16 cellular contexts compared by ENCODE assay signal in the genomic region with DNA sequence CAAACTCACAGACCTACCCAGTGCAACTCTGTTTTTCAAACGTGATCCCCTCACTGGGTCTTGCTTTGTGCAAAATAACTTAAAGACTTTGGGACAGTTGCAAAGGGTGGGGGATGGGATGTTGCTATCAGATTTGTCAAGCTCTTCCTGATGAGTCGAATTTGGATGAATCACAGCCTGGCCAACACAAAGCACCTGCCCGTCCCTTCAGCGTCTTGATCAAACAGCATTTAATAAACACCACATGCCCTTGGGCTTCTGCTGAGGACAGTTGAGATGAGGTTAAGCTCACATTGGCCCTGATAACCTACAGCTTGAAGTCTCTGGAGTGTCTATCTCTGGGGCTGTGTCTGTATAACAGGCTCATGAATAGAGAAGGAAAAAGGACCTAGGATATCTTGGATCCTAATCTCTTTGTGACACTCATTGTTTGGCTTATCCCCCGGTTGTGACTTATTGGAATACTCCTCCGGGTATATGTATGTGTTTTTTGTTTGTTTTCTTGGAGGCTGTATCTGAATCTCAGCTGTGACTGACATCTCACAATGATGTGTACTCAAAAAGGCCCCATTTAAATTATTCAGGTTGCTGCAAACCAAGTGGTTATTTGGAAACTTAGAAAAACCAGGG.
A peak's percentile ranks its signal among the peaks of the same experiment; 100 is the strongest.
DNase-seq lines count a peak whose midpoint lies in the region; ATAC-seq, FAIRE-seq and TF ChIP-seq lines count a peak whose summit lies in the region.
"Had no signal": no experiment of that assay in that cellular context is flagged by ENCODE, and none has a peak within 500 bp of the region (broad histone marks: within the 10 kb centered on the region; RNA-seq: fewer than 3 reads in every experiment).

No MANE protein-coding gene starts in this region.

- H3K4me3 ChIP-seq in skin epidermis: no peak overlapping the region
- H3K4me3 ChIP-seq: left lung had no signal

- FAIRE-seq in GM12892 (lab: Jason Lieb, UNC): no peak

- H3K27me3 Mint-ChIP-seq in activated T-helper 1 cell treated with anti-CD3 and anti-CD28 coated beads, Interleukin-12 subunit alpha, Interleukin-12 subunit beta, Interleukin-2, Interleukin-4 antibody, amounts not matched to agents 30 ng/mL and 10 ng/mL and 1 ng/mL, durations not matched to agents 14 hours and 24 hours and 36 hours (ENCODE audit: insufficient read depth): peaks cover 3% of the 10 kb centered on the region
- peaks cover 10% of the 10 kb centered on the region for H3K27me3 Mint-ChIP-seq in activated CD4-positive, alpha-beta T cell treated with anti-CD3 and anti-CD28 coated beads, Interleukin-2, amount 10 ng/mL, durations not matched to agents 7 days and 5 days

- H3K27ac Mint-ChIP-seq in activated T-helper 1 cell treated with anti-CD3 and anti-CD28 coated beads, Interleukin-12 subunit alpha, Interleukin-12 subunit beta, Interleukin-2, Interleukin-4 antibody, amounts not matched to agents 30 ng/mL and 10 ng/mL and 1 ng/mL, durations not matched to agents 14 hours and 24 hours and 36 hours: peak overlapping the region; percentile 29
- H3K27ac Mint-ChIP-seq in activated CD4-positive, alpha-beta T cell treated with anti-CD3 and anti-CD28 coated beads, Interleukin-2, amount 10 ng/mL, durations not matched to agents 7 days and 5 days: no peak overlapping the region
- H3K27ac Mint-ChIP-seq: HFFc6 had no signal

- POLR2A ChIA-PET in activated CD4-positive, alpha-beta T cell treated with anti-CD3 and anti-CD28 coated beads, Interleukin-2, amount 10 ng/mL, durations not matched to agents 7 days and 5 days (lab: Charles Lee): no interaction called here

- intact Hi-C loops in activated T-helper 1 cell treated with anti-CD3 and anti-CD28 coated beads, Interleukin-12 subunit alpha, Interleukin-12 subunit beta, Interleukin-2, Interleukin-4 antibody, amounts not matched to agents 30 ng/mL and 10 ng/mL and 1 ng/mL, durations not matched to agents 14 hours and 24 hours and 36 hours (cut with micrococcal nuclease): loop anchor here (1.0 kb wide), 1 partner anchor 8 kb away; no protein-coding TSS in a partner anchor

- no peaks in the 10 kb centered on the region for H3K27me3 ChIP-seq in foreskin keratinocyte
- H3K27me3 ChIP-seq: left lung had no signal

- peak; percentile 49 for DNase-seq in HPDE6-E6E7 (ENCODE audit: extremely low spot score)
- DNase-seq in activated T-helper 1 cell treated with anti-CD3 and anti-CD28 coated beads, Interleukin-12 subunit alpha, Interleukin-12 subunit beta, Interleukin-2, Interleukin-4 antibody, amounts not matched to agents 30 ng/mL and 10 ng/mL and 1 ng/mL, durations not matched to agents 14 hours and 24 hours and 36 hours (ENCODE audit: low spot score): no peak
- peak in 1 of 2 donors; percentile 50 for DNase-seq in foreskin keratinocyte
- DNase-seq in glomerular visceral epithelial cell (ENCODE audit: extremely low spot score): no peak
- DNase-seq in activated CD4-positive, alpha-beta T cell treated with anti-CD3 and anti-CD28 coated beads, Interleukin-2, amount 10 ng/mL, durations not matched to agents 7 days and 5 days: no peak
- no peak for DNase-seq in GM12892 (ENCODE audit: insufficient read length)
- DNase-seq: activated CD4-positive, alpha-beta T cell treated with anti-CD3 and anti-CD28 coated beads, Interleukin-2, amount 50 U/mL, for 1 hour; activated effector memory CD4-positive, alpha-beta T cell treated with anti-CD3 and anti-CD28 coated beads, Interleukin-2, amount 50 U/mL, for 16 hours; effector CD4-positive, alpha-beta T cell; glutamatergic neuron; HFFc6; left lung; NCI-H1105; NCI-H510A; RPMI8226 had no signal

- TF ChIP-seq POLR2A in GM12892 (IDR thresholded peaks at IDR 0.05; ENCODE audit: low read depth, low read length): no peak

- peak; percentile 69 for ATAC-seq in foreskin keratinocyte

- CTCF ChIA-PET in activated CD4-positive, alpha-beta T cell treated with anti-CD3 and anti-CD28 coated beads, Interleukin-2, amount 10 ng/mL, durations not matched to agents 7 days and 5 days (lab: Charles Lee): interaction anchor here (0.6 to 1.5 kb wide), 3 partner anchors 8 to 540 kb away, joined by 3 read pairs; no protein-coding TSS in a partner anchor

- TF ChIP-seq CTCF in foreskin keratinocyte (conservative IDR thresholded peaks at IDR 0.05): no peak

- H3K36me3 Mint-ChIP-seq in activated T-helper 1 cell treated with anti-CD3 and anti-CD28 coated beads, Interleukin-12 subunit alpha, Interleukin-12 subunit beta, Interleukin-2, Interleukin-4 antibody, amounts not matched to agents 30 ng/mL and 10 ng/mL and 1 ng/mL, durations not matched to agents 14 hours and 24 hours and 36 hours (ENCODE audit: low read depth): peaks cover 7% of the 10 kb centered on the region
- peaks cover 1% of the 10 kb centered on the region for H3K36me3 Mint-ChIP-seq in activated CD4-positive, alpha-beta T cell treated with anti-CD3 and anti-CD28 coated beads, Interleukin-2, amount 10 ng/mL, durations not matched to agents 7 days and 5 days (ENCODE audit: low read depth)

- H3K4me3 Mint-ChIP-seq in activated T-helper 1 cell treated with anti-CD3 and anti-CD28 coated beads, Interleukin-12 subunit alpha, Interleukin-12 subunit beta, Interleukin-2, Interleukin-4 antibody, amounts not matched to agents 30 ng/mL and 10 ng/mL and 1 ng/mL, durations not matched to agents 14 hours and 24 hours and 36 hours: no peak overlapping the region
- H3K4me3 Mint-ChIP-seq in activated CD4-positive, alpha-beta T cell treated with anti-CD3 and anti-CD28 coated beads, Interleukin-2, amount 10 ng/mL, durations not matched to agents 7 days and 5 days: no peak overlapping the region
- H3K4me3 Mint-ChIP-seq: HFFc6 had no signal

- peaks cover 28% of the 10 kb centered on the region for H3K9me3 Mint-ChIP-seq in activated T-helper 1 cell treated with anti-CD3 and anti-CD28 coated beads, Interleukin-12 subunit alpha, Interleukin-12 subunit beta, Interleukin-2, Interleukin-4 antibody, amounts not matched to agents 30 ng/mL and 10 ng/mL and 1 ng/mL, durations not matched to agents 14 hours and 24 hours and 36 hours
- H3K9me3 Mint-ChIP-seq in activated CD4-positive, alpha-beta T cell treated with anti-CD3 and anti-CD28 coated beads, Interleukin-2, amount 10 ng/mL, durations not matched to agents 7 days and 5 days: peaks cover 9% of the 10 kb centered on the region

- H3K4me1 Mint-ChIP-seq in activated T-helper 1 cell treated with anti-CD3 and anti-CD28 coated beads, Interleukin-12 subunit alpha, Interleukin-12 subunit beta, Interleukin-2, Interleukin-4 antibody, amounts not matched to agents 30 ng/mL and 10 ng/mL and 1 ng/mL, durations not matched to agents 14 hours and 24 hours and 36 hours (ENCODE audit: low read depth): peaks cover 49% of the 10 kb centered on the region
- peaks cover 5% of the 10 kb centered on the region for H3K4me1 Mint-ChIP-seq in activated CD4-positive, alpha-beta T cell treated with anti-CD3 and anti-CD28 coated beads, Interleukin-2, amount 10 ng/mL, durations not matched to agents 7 days and 5 days

- H3K4me1 ChIP-seq in foreskin keratinocyte: peaks cover 8% of the 10 kb centered on the region

- no peak overlapping the region for H3K27ac ChIP-seq in foreskin keratinocyte
- H3K27ac ChIP-seq in skin epidermis: peak overlapping the region in 11 of 21 experiments; percentile 2 to 76 (median 49)
